Comparison of ENCODE assay signal across 1 cellular context in the genomic region with DNA sequence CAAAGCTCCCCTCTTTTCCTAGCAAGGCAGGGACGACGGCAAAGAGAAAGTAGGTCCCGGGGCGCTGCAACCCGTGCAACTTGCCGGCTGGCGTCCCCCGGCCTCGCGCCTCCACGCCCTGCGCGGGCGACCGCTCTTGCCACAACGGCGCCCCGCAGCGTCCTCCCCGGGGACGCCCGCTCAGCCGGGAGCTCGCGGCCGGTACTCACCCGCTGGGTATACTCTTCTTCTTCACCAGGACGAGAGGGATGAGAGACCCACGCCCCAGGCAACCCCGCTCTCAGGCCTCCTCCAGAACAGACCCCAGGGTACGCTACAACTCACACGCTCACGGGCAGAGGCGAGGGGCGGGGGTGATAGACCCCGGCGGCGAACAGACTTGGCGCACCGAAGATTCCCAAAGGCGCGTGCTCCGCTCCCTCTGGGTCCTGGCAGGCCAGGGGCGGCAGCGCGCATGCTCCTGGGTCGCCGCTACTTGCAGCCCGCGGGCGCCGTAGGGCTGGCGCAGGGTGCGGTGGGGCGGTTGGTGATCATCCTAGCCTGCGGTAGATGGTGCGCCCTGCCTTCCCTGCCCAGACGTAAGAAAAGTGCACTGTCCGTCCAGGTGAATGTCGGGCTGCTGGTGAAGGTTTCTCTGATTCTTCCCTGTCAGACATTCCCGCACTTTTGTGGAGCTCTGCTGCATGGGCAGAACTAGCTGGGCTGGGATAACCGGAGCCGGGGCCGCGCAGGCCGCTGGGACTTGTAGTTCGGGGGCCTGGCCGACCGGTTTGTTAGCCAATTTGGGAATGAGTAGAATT.
TF ChIP-seq lines count a peak whose summit lies in the region.

TSS of gene CC2D2B (plus strand) at position 522 of the 800 bp plus-strand sequence. CDS start 3,349 bp downstream, outside the sequence.

TF ChIP-seq in HepG2, 621 proteins besides CTCF, POLR2A, EP300 and RAD21 (continued from another document and continues in another):
- TF ChIP-seq CBX1 (IDR thresholded peaks at IDR 0.05; ENCODE audit: low read depth) (no peak), KDM4B (CRISPR knock-in tag; IDR thresholded peaks at IDR 0.05) (no peak), U2AF1 (optimal IDR thresholded peaks at IDR 0.05; ENCODE audit: low read depth, low read length) (no peak), HINFP (CRISPR knock-in tag; IDR thresholded peaks at IDR 0.05; ENCODE audit: low read depth) (no peak; the same call in 1 of the 2 replicates), PRDM10 (CRISPR knock-in tag; IDR thresholded peaks at IDR 0.05; ENCODE audit: low read depth) (no peak), TBX2 (CRISPR knock-in tag; IDR thresholded peaks at IDR 0.05; ENCODE audit: borderline replicate concordance) (peak; percentile 72), SETDB1 (CRISPR knock-in tag; IDR thresholded peaks at IDR 0.05; ENCODE audit: borderline replicate concordance) (no peak), E2F5 (CRISPR knock-in tag; conservative IDR thresholded peaks at IDR 0.05) (0 out of 2 replicates have a peak, but pooled peaks have one; percentile 12), MTA1 (CRISPR knock-in tag; IDR thresholded peaks at IDR 0.05; ENCODE audit: borderline replicate concordance) (peak; percentile 32; the same call in 1 of the 2 replicates), ZBTB44 (CRISPR knock-in tag; IDR thresholded peaks at IDR 0.05) (0 out of 2 replicates have a peak, but pooled peaks have one; percentile 46), ZFYVE20 (CRISPR knock-in tag; IDR thresholded peaks at IDR 0.05; ENCODE audit: borderline replicate concordance, low read depth) (no peak), ZNF619 (CRISPR knock-in tag; IDR thresholded peaks at IDR 0.05) (no peak), ZNF329 (CRISPR knock-in tag; IDR thresholded peaks at IDR 0.05; ENCODE audit: low read depth) (no peak), ZNF234 (CRISPR knock-in tag; conservative IDR thresholded peaks at IDR 0.05) (no peak), HDAC1 (CRISPR knock-in tag; IDR thresholded peaks at IDR 0.05) (peak; percentile 36; the same call in 1 of the 2 replicates), TEF (CRISPR knock-in tag; IDR thresholded peaks at IDR 0.05) (no peak), MYC (CRISPR knock-in tag; IDR thresholded peaks at IDR 0.05; ENCODE audit: borderline replicate concordance) (peak; percentile 84), ZSCAN22 (CRISPR knock-in tag; IDR thresholded peaks at IDR 0.05) (no peak), KLF11 (CRISPR knock-in tag; IDR thresholded peaks at IDR 0.05) (no peak), HOXA7 (CRISPR knock-in tag; IDR thresholded peaks at IDR 0.05) (no peak), ZNF776 (CRISPR knock-in tag; IDR thresholded peaks at IDR 0.05) (peak; percentile 83; the same call in 1 of the 2 replicates), PCBP1 (IDR thresholded peaks at IDR 0.05; ENCODE audit: borderline replicate concordance, low read depth, low read length) (no peak), POLR2AphosphoS5 (IDR thresholded peaks at IDR 0.05; ENCODE audit: low read depth, low read length) (peak; percentile 70), THYN1 (CRISPR knock-in tag; IDR thresholded peaks at IDR 0.05; ENCODE audit: borderline replicate concordance, low read depth) (peak; percentile 21; the same call in 1 of the 2 replicates), XRCC5 (optimal IDR thresholded peaks at IDR 0.05; ENCODE audit: low read length) (peak; percentile 28)
- TF ChIP-seq, protein P1, sequence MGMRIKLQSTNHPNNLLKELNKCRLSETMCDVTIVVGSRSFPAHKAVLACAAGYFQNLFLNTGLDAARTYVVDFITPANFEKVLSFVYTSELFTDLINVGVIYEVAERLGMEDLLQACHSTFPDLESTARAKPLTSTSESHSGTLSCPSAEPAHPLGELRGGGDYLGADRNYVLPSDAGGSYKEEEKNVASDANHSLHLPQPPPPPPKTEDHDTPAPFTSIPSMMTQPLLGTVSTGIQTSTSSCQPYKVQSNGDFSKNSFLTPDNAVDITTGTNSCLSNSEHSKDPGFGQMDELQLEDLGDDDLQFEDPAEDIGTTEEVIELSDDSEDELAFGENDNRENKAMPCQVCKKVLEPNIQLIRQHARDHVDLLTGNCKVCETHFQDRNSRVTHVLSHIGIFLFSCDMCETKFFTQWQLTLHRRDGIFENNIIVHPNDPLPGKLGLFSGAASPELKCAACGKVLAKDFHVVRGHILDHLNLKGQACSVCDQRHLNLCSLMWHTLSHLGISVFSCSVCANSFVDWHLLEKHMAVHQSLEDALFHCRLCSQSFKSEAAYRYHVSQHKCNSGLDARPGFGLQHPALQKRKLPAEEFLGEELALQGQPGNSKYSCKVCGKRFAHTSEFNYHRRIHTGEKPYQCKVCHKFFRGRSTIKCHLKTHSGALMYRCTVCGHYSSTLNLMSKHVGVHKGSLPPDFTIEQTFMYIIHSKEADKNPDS (CRISPR knock-in tag; IDR thresholded peaks at IDR 0.05) = no peak
- TF ChIP-seq, protein P2, sequence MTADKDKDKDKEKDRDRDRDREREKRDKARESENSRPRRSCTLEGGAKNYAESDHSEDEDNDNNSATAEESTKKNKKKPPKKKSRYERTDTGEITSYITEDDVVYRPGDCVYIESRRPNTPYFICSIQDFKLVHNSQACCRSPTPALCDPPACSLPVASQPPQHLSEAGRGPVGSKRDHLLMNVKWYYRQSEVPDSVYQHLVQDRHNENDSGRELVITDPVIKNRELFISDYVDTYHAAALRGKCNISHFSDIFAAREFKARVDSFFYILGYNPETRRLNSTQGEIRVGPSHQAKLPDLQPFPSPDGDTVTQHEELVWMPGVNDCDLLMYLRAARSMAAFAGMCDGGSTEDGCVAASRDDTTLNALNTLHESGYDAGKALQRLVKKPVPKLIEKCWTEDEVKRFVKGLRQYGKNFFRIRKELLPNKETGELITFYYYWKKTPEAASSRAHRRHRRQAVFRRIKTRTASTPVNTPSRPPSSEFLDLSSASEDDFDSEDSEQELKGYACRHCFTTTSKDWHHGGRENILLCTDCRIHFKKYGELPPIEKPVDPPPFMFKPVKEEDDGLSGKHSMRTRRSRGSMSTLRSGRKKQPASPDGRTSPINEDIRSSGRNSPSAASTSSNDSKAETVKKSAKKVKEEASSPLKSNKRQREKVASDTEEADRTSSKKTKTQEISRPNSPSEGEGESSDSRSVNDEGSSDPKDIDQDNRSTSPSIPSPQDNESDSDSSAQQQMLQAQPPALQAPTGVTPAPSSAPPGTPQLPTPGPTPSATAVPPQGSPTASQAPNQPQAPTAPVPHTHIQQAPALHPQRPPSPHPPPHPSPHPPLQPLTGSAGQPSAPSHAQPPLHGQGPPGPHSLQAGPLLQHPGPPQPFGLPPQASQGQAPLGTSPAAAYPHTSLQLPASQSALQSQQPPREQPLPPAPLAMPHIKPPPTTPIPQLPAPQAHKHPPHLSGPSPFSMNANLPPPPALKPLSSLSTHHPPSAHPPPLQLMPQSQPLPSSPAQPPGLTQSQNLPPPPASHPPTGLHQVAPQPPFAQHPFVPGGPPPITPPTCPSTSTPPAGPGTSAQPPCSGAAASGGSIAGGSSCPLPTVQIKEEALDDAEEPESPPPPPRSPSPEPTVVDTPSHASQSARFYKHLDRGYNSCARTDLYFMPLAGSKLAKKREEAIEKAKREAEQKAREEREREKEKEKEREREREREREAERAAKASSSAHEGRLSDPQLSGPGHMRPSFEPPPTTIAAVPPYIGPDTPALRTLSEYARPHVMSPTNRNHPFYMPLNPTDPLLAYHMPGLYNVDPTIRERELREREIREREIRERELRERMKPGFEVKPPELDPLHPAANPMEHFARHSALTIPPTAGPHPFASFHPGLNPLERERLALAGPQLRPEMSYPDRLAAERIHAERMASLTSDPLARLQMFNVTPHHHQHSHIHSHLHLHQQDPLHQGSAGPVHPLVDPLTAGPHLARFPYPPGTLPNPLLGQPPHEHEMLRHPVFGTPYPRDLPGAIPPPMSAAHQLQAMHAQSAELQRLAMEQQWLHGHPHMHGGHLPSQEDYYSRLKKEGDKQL (CRISPR knock-in tag; IDR thresholded peaks at IDR 0.05; ENCODE audit: low read depth) = no peak
- TF ChIP-seq, protein P3, sequence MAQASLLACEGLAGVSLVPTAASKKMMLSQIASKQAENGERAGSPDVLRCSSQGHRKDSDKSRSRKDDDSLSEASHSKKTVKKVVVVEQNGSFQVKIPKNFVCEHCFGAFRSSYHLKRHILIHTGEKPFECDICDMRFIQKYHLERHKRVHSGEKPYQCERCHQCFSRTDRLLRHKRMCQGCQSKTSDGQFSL (CRISPR knock-in tag; IDR thresholded peaks at IDR 0.05) = no peak
- TF ChIP-seq, protein P4, sequence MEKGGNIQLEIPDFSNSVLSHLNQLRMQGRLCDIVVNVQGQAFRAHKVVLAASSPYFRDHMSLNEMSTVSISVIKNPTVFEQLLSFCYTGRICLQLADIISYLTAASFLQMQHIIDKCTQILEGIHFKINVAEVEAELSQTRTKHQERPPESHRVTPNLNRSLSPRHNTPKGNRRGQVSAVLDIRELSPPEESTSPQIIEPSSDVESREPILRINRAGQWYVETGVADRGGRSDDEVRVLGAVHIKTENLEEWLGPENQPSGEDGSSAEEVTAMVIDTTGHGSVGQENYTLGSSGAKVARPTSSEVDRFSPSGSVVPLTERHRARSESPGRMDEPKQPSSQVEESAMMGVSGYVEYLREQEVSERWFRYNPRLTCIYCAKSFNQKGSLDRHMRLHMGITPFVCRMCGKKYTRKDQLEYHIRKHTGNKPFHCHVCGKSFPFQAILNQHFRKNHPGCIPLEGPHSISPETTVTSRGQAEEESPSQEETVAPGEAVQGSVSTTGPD (CRISPR knock-in tag; IDR thresholded peaks at IDR 0.05) = no peak
- TF ChIP-seq, protein P5, sequence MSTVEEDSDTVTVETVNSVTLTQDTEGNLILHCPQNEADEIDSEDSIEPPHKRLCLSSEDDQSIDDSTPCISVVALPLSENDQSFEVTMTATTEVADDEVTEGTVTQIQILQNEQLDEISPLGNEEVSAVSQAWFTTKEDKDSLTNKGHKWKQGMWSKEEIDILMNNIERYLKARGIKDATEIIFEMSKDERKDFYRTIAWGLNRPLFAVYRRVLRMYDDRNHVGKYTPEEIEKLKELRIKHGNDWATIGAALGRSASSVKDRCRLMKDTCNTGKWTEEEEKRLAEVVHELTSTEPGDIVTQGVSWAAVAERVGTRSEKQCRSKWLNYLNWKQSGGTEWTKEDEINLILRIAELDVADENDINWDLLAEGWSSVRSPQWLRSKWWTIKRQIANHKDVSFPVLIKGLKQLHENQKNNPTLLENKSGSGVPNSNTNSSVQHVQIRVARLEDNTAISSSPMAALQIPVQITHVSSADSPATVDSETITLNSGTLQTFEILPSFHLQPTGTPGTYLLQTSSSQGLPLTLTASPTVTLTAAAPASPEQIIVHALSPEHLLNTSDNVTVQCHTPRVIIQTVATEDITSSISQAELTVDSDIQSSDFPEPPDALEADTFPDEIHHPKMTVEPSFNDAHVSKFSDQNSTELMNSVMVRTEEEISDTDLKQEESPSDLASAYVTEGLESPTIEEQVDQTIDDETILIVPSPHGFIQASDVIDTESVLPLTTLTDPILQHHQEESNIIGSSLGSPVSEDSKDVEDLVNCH (CRISPR knock-in tag; IDR thresholded peaks at IDR 0.05) = no peak
